Comparison of ENCODE assay signal across 8 cellular contexts in genomic region chr7:100629117-100629711, GRCh38. TPM values are rescaled to one million over a fixed set of nuclear protein-coding genes. Genes with fewer than 3 reads are reported as not detected.
DNase-seq lines count a peak whose midpoint lies in the region; ATAC-seq and TF ChIP-seq lines count a peak whose summit lies in the region.

No MANE protein-coding gene starts in this region.

- H3K27ac ChIP-seq in thyroid gland, result no peak overlapping the region

- intact Hi-C loops in thyroid gland (cut with DNase I), result no loop called here

- DNase-seq in AML-193 (lab: John Stamatoyannopoulos, UW) (peak; percentile 17 to 27), GM13977 (ENCODE audit: low spot score) (peak; percentile 51), RPMI8226 (peak; percentile 72), fibroblast of pulmonary artery (ENCODE audit: low read depth) (peak; percentile 32), thyroid gland (no peak)

- H3K36me3 ChIP-seq in thyroid gland, result no peaks in the 10 kb centered on the region

- TF ChIP-seq CTCF in GM13977 (IDR thresholded peaks at IDR 0.05; ENCODE audit: extremely low read depth, insufficient read depth, missing control alignments) (peak; percentile 48), fibroblast of pulmonary artery (IDR thresholded peaks at IDR 0.05; ENCODE audit: low read length, missing control alignments) (peak; percentile 37), thyroid gland (IDR thresholded peaks at IDR 0.05) (peak in 1 of 6 experiments; percentile 6)

- in situ Hi-C loops in GM13977 (cut with MboI; ENCODE audit: low pct_unique_long_range_greater_than_20kb, low sequenced_read_pairs, unreplicated experiment), result no loop called here

- TF ChIP-seq POLR2A in thyroid gland (IDR thresholded peaks at IDR 0.05), result no peak

- ATAC-seq in GM19351 (IDR thresholded peaks at IDR 0.05; ENCODE audit: unreplicated experiment) (no peak), GM21576 (IDR thresholded peaks at IDR 0.05; ENCODE audit: unreplicated experiment) (no peak), HG03521 (IDR thresholded peaks at IDR 0.05; ENCODE audit: unreplicated experiment) (no peak)

- no peaks in the 10 kb centered on the region for H3K9me3 ChIP-seq in thyroid gland

- peaks cover 6 to 17% of the 10 kb centered on the region in 2 donors for H3K4me1 ChIP-seq in thyroid gland

- H3K27me3 ChIP-seq in thyroid gland, result peaks cover 7% of the 10 kb centered on the region

- no peak overlapping the region for H3K4me3 ChIP-seq in fibroblast of pulmonary artery (replicated peaks; ENCODE audit: low read depth, low read length)
- no peak overlapping the region for H3K4me3 ChIP-seq in thyroid gland (replicated peaks in 1 of 3)

- WGBS in thyroid gland, 2 donors, result 73 to 87% methylated on average over 7 to 11 of the region's 11 CpGs

RNA-seq across cellular contexts. Expression of gene TFR2, which starts 12.1 kb away (rescaled TPM):
- total RNA-seq in thyroid gland, result under 1 TPM in 2 of 4 donors, not detected in 2; 0.22 to 0.27 TPM

RNA-seq across cellular contexts. Expression of gene MOSPD3, which starts 16.9 kb away (rescaled TPM):
- 10 to 100 TPM in 3 of 4 donors, 1 to 10 TPM in 1; 9.1 to 22.7 (median 12.3) TPM for total RNA-seq in thyroid gland

RNA-seq across cellular contexts. Expression of gene ACTL6B, which starts 27.0 kb away (rescaled TPM):
- under 1 TPM in 1 of 4 donors, not detected in 3; 0.93 TPM for total RNA-seq in thyroid gland

RNA-seq across cellular contexts. Expression of gene PCOLCE, which starts 27.1 kb away (rescaled TPM):
- 10 to 100 TPM; 12.9 to 36.3 (median 22.1) TPM for total RNA-seq in thyroid gland

RNA-seq across cellular contexts. Expression of gene FBXO24, which starts 43.1 kb away (rescaled TPM):
- total RNA-seq in thyroid gland, result under 1 TPM; 0.13 to 0.88 (median 0.50) TPM

Comparison
In these comparisons a context has a peak if more than half of its experiments do, and no peak if none do; other contexts are left out.
1. DNase-seq: peak in AML-193 (2 of 2), GM13977 (single experiment), RPMI8226 (single experiment) and fibroblast of pulmonary artery (single experiment); none in thyroid gland (0 of 2).